ENCODE assay signal across 16 cellular contexts in the genomic region with DNA sequence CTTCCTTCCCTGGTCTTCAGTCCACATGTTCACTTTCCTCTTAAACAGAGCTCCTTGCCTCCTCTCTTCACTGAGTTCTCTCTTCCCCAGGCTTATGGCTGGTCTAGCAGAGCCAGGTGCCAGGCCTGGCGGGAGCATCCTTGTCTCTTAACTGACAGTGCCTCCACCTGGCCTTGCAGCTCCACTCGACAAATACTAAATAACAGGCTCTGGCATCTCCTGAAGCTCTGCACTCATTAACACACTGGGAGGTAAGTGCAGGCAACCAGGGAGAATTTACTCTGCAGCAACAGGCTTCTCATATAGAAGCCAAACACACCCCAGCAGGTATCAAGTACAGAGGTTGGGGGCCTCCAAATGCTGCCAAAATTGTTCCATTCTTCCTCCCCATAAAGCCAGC.
DNase-seq lines count a peak whose midpoint lies in the region.
"Had no signal": no experiment of that assay in that cellular context is flagged by ENCODE, and none has a peak within 500 bp of the region (broad histone marks: within the 10 kb centered on the region; RNA-seq: fewer than 3 reads in every experiment).

No MANE protein-coding gene starts in this region.

- peaks cover 0 to 7% (median 3%) of the 10 kb centered on the region in 3 donors for H3K27me3 Mint-ChIP-seq in immature natural killer cell (ENCODE audit: low read depth in 3 of 3)
- H3K27me3 Mint-ChIP-seq: activated CD4-positive, alpha-beta memory T cell treated with anti-CD3 and anti-CD28 coated beads for 36 hours; activated T-cell treated with anti-CD3 and anti-CD28 coated beads, Interleukin-2, amount 50 U/mL, for 24 hours; memory B cell had no signal

- H3K36me3 Mint-ChIP-seq in immature natural killer cell = no peaks in the 10 kb centered on the region
- H3K36me3 Mint-ChIP-seq: activated CD4-positive, alpha-beta memory T cell treated with anti-CD3 and anti-CD28 coated beads for 36 hours; activated naive CD4-positive, alpha-beta T cell treated with anti-CD3 and anti-CD28 coated beads, Interleukin-2, amount 50 U/mL, for 24 hours; CD8-positive, alpha-beta T cell; memory B cell; naive thymus-derived CD4-positive, alpha-beta T cell had no signal

- H3K9me3 Mint-ChIP-seq in immature natural killer cell = peaks cover 0 to 4% (median 0%) of the 10 kb centered on the region in 6 donors
- H3K9me3 Mint-ChIP-seq: activated CD4-positive, alpha-beta memory T cell treated with anti-CD3 and anti-CD28 coated beads for 36 hours; activated naive CD4-positive, alpha-beta T cell treated with anti-CD3 and anti-CD28 coated beads, Interleukin-2, amount 50 U/mL, for 24 hours; memory B cell had no signal

- H3K27ac Mint-ChIP-seq in immature natural killer cell = no peak overlapping the region
- H3K27ac Mint-ChIP-seq: activated CD4-positive, alpha-beta memory T cell treated with anti-CD3 and anti-CD28 coated beads for 36 hours; activated naive CD4-positive, alpha-beta T cell treated with anti-CD3 and anti-CD28 coated beads, Interleukin-2, amount 50 U/mL, for 24 hours; activated T-cell treated with anti-CD3 and anti-CD28 coated beads, Interleukin-2, amount 50 U/mL, for 24 hours; CD8-positive, alpha-beta T cell; memory B cell; naive thymus-derived CD4-positive, alpha-beta T cell had no signal

- no peak overlapping the region for H3K4me3 Mint-ChIP-seq in immature natural killer cell
- H3K4me3 Mint-ChIP-seq: activated CD4-positive, alpha-beta memory T cell treated with anti-CD3 and anti-CD28 coated beads for 36 hours; activated naive CD4-positive, alpha-beta T cell treated with anti-CD3 and anti-CD28 coated beads, Interleukin-2, amount 50 U/mL, for 24 hours; activated T-cell treated with anti-CD3 and anti-CD28 coated beads, Interleukin-2, amount 50 U/mL, for 24 hours; CD8-positive, alpha-beta T cell; memory B cell; naive thymus-derived CD4-positive, alpha-beta T cell had no signal

- peak; percentile 40 for DNase-seq in DMS53 (lab: John Stamatoyannopoulos, UW)
- peak; percentile 72 to 96 (median 84) for DNase-seq in NCI-H1417 (lab: John Stamatoyannopoulos, UW)
- peak; percentile 97 for DNase-seq in NCI-H345 (lab: John Stamatoyannopoulos, UW)
- peak; percentile 42 for DNase-seq in iPS-NIHi7 (ENCODE audit: extremely low spot score)
- no peak for DNase-seq in immature natural killer cell
- DNase-seq in stimulated activated CD4-positive, alpha-beta T cell treated with anti-CD3 and anti-CD28 coated beads, Interleukin-4, amount 100 ng/mL, for 1 hour = no peak
- DNase-seq in amniotic stem cell (lab: John Stamatoyannopoulos, UW) = no peak
- no peak for DNase-seq in C1 segment of cervical spinal cord (lab: John Stamatoyannopoulos, UW)
- DNase-seq: activated CD4-positive, alpha-beta memory T cell treated with anti-CD3 and anti-CD28 coated beads for 36 hours; activated T-cell treated with anti-CD3 and anti-CD28 coated beads, Interleukin-2, amount 50 U/mL, for 24 hours; CD8-positive, alpha-beta T cell; naive thymus-derived CD4-positive, alpha-beta T cell; NCI-H2171; stimulated activated CD4-positive, alpha-beta T cell treated with anti-CD3 and anti-CD28 coated beads, Interleukin-2, amount 100 ng/mL, for 48 hours had no signal

- H3K4me1 Mint-ChIP-seq in immature natural killer cell = no peaks in the 10 kb centered on the region
- H3K4me1 Mint-ChIP-seq: activated naive CD4-positive, alpha-beta T cell treated with anti-CD3 and anti-CD28 coated beads, Interleukin-2, amount 50 U/mL, for 24 hours; memory B cell had no signal

Comparison
In these comparisons a context has a peak if more than half of its experiments do, and no peak if none do; other contexts are left out.
1. DNase-seq: peak in DMS53 (single experiment), NCI-H1417 (3 of 3), NCI-H345 (single experiment) and iPS-NIHi7 (single experiment); none in immature natural killer cell (0 of 3), stimulated activated CD4-positive, alpha-beta T cell treated with anti-CD3 and anti-CD28 coated beads, Interleukin-4, amount 100 ng/mL, for 1 hour (single experiment), amniotic stem cell (single experiment) and C1 segment of cervical spinal cord (0 of 14).